Comparison of ENCODE assay signal across 8 cellular contexts in the genomic region with DNA sequence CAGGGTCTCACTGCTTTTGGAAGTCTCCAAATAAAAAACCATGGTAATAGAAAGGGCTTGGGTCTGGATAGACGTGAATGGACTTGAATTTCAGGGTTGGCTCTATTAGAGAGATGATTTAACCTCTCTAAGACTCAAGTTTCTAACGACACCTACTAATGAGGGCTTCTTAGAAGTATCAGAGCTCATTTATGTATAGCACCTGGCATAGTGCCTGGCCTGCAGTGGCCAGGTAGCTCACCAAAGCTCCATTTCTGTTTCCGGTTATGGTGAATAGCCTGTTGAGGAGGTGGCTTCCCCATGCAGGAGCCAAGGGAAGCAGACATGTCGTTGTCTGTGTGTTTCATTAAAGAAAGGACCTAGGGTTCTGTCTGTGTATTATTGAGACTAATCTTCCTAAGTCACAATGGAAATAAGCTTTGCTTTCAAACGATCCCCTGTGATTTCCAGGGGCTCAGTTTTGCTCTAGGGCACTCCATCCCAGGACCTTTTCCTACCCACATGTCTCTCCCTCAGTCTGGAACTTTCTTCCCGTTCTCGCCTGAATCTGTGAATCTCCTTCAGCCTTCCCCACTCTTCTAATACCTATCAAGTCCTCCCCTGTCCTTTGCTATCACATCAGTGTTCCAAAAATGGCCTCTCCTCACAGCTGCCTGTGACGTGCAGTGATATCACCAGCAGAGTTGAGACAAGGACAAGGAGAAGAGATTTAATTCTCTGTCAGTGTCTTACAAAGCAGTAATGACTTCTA.
DNase-seq lines count a peak whose midpoint lies in the region; ATAC-seq and TF ChIP-seq lines count a peak whose summit lies in the region.

No MANE protein-coding gene starts in this region.

- H3K36me3 ChIP-seq in OCI-LY3 (replicated peaks; ENCODE audit: low read depth, low read length) = peaks cover 18% of the 10 kb centered on the region
- peaks cover 0 to 47% (median 15%) of the 10 kb centered on the region in 6 donors for H3K36me3 ChIP-seq in spleen

- H3K4me3 ChIP-seq in OCI-LY3 (ENCODE audit: low read length) (peak overlapping the region; percentile 12), right cardiac atrium (ENCODE audit: low read length) (no peak overlapping the region), spleen (no peak overlapping the region)

- H3K9me3 ChIP-seq in OCI-LY3 (ENCODE audit: insufficient read depth, low read length) = no peaks in the 10 kb centered on the region
- no peaks in the 10 kb centered on the region for H3K9me3 ChIP-seq in right cardiac atrium (ENCODE audit: control insufficient read depth, low read length)
- no peaks in the 10 kb centered on the region for H3K9me3 ChIP-seq in spleen

- peaks cover 99% of the 10 kb centered on the region for H3K4me1 ChIP-seq in OCI-LY3 (ENCODE audit: low read length)
- H3K4me1 ChIP-seq in right cardiac atrium (ENCODE audit: control insufficient read depth, insufficient read depth, low read length) = peaks cover 16% of the 10 kb centered on the region
- H3K4me1 ChIP-seq in spleen = peaks cover 32 to 89% (median 56%) of the 10 kb centered on the region in 6 donors

- H3K27me3 ChIP-seq in OCI-LY3 (ENCODE audit: low read depth, low read length) (no peaks in the 10 kb centered on the region), right cardiac atrium (ENCODE audit: control insufficient read depth, insufficient read depth) (no peaks in the 10 kb centered on the region), spleen (replicated peaks in 1 of 7) (no peaks in the 10 kb centered on the region)

- no peak for TF ChIP-seq CTCF in OCI-LY3 (IDR thresholded peaks at IDR 0.05; ENCODE audit: low read depth, low read length)
- no peak for TF ChIP-seq CTCF in spleen (IDR thresholded peaks at IDR 0.05 in 8 of 11, conservative IDR thresholded peaks at IDR 0.05 in 3 of 11)

- intact Hi-C loops in right cardiac atrium (cut with DNase I) = no loop called here
- intact Hi-C loops in spleen (cut with DNase I; ENCODE audit: low total_unique reads) = no loop called here

- H3K27ac ChIP-seq in OCI-LY3 (ENCODE audit: low read length) (peak overlapping the region; percentile 96), right cardiac atrium (ENCODE audit: low read length) (peak overlapping the region; percentile 68), spleen (peak overlapping the region; percentile 62 to 89 (median 72))

- peak; percentile 13 for ATAC-seq in GM18502 (IDR thresholded peaks at IDR 0.05; ENCODE audit: poor library complexity, unreplicated experiment)
- peak; percentile 69 to 77 for ATAC-seq in right cardiac atrium
- no peak for ATAC-seq in HG02884 (IDR thresholded peaks at IDR 0.05; ENCODE audit: unreplicated experiment)

- no peak for TF ChIP-seq POLR2A in spleen (IDR thresholded peaks at IDR 0.05)

- peaks cover 91% of the 10 kb centered on the region for H3K79me2 ChIP-seq in OCI-LY3 (ENCODE audit: low read length)

- H3K9ac ChIP-seq in OCI-LY3 (ENCODE audit: low read length) = peak overlapping the region; percentile 90

- H4K20me1 ChIP-seq in OCI-LY3 (ENCODE audit: insufficient read depth, low read length) = no peaks in the 10 kb centered on the region

- H2AFZ ChIP-seq in OCI-LY3 (ENCODE audit: low read depth, low read length) = no peak overlapping the region

- H3K4me2 ChIP-seq in OCI-LY3 (ENCODE audit: low read length) = peak overlapping the region; percentile 72

- DNase-seq in right cardiac atrium (no peak), spleen (no peak), A172 (ENCODE audit: low spot score) (no peak), SHP77 (lab: John Stamatoyannopoulos, UW) (no peak), NK-92 (lab: John Stamatoyannopoulos, UW; ENCODE audit: unreplicated experiment) (no peak)

- WGBS in right cardiac atrium = 50% methylated on average over 8 of the region's 8 CpGs
- 73 to 81% (median 77%) methylated on average over 8 of the region's 8 CpGs for WGBS in spleen, 5 donors
